In the genomic region with DNA sequence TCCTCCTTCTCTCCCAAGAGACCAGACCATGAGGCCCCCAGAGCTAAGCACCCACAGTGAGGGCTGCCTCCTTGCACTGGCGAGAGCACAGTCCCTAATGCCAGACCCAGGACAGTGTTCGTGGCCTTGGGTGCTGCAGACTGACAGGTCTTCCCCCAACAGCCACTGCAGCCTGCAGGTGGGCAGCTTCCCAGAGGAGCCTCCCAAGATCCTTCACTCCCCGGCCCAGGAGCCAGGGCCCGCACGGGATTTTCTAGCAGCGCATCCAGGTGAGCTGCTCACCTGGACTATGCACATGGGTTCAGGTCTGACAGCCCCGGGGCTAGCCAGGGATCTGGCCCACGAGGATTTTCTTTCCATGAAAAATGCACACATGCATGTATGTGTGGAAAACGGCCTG, we compare ENCODE assay signal across 19 cellular contexts. TPM values are rescaled to one million over a fixed set of nuclear protein-coding genes. Genes with fewer than 3 reads are reported as not detected.
DNase-seq lines count a peak whose midpoint lies in the region; ATAC-seq, FAIRE-seq and TF ChIP-seq lines count a peak whose summit lies in the region.
"Had no signal": no experiment of that assay in that cellular context is flagged by ENCODE, and none has a peak within 500 bp of the region (broad histone marks: within the 10 kb centered on the region; RNA-seq: fewer than 3 reads in every experiment).

No MANE protein-coding gene starts in this region.

- no peak overlapping the region for H4K91ac ChIP-seq in neuronal stem cell (ENCODE audit: low read depth, low read length, poor library complexity)

- H3K36me3 Mint-ChIP-seq in CD4-positive, alpha-beta T cell (ENCODE audit: low read depth) = no peaks in the 10 kb centered on the region
- H3K36me3 Mint-ChIP-seq: CD8-positive, alpha-beta memory T cell had no signal

- WGBS in HepG2 (ENCODE audit: low lambda C conversion rate) = 7% methylated on average over 6 of the region's 9 CpGs
- WGBS in right lobe of liver (ENCODE audit: insufficient coverage, low coverage, low lambda C conversion rate, missing lambda C conversion rate) = 40% methylated on average over 1 of the region's 9 CpGs
- WGBS in hepatocyte (ENCODE audit: low lambda C conversion rate, missing lambda C conversion rate) = 78% methylated on average over 9 of the region's 9 CpGs
- WGBS in neuronal stem cell (ENCODE audit: extremely low coverage in 2 of 2, insufficient read length in 2 of 2, insufficient replicate concordance in 1 of 2), 2 donors = no CpG with 5 or more reads among the region's 9 CpGs

- intact Hi-C loops in HepG2 (cut with micrococcal nuclease; ENCODE audit: unreplicated experiment) = no loop called here
- intact Hi-C loops in right lobe of liver (cut with DNase I) = no loop called here
- intact Hi-C loops in CD4-positive, alpha-beta T cell (cut with DNase I, micrococcal nuclease) = no loop called here

- H3K79me2 ChIP-seq in HepG2 (ENCODE audit: insufficient read depth, low read length) = no peaks in the 10 kb centered on the region
- no peaks in the 10 kb centered on the region for H3K79me2 ChIP-seq in hepatocyte

- FAIRE-seq in HepG2 (lab: Jason Lieb, UNC) = peak; percentile 40
- no peak for FAIRE-seq in frontal cortex (lab: Jason Lieb, UNC)
- FAIRE-seq: K562 had no signal

- no peaks in the 10 kb centered on the region for H3K27me3 Mint-ChIP-seq in CD4-positive, alpha-beta T cell
- H3K27me3 Mint-ChIP-seq: CD8-positive, alpha-beta memory T cell had no signal

- H3K9me3 ChIP-seq in HepG2 (ENCODE audit: low read length) (no peaks in the 10 kb centered on the region), right lobe of liver (no peaks in the 10 kb centered on the region), hepatocyte (ENCODE audit: low read depth) (no peaks in the 10 kb centered on the region), neuronal stem cell (replicated peaks in 1 of 2; ENCODE audit: control insufficient read depth in 2 of 2, insufficient read depth in 1 of 2, low read depth in 1 of 2, low read length in 2 of 2) (peaks cover 0 to 4% of the 10 kb centered on the region in 2 donors)
- no peaks in the 10 kb centered on the region for H3K9me3 ChIP-seq in CD4-positive, alpha-beta T cell (ENCODE audit: control insufficient read depth, low read length)
- H3K9me3 ChIP-seq: Peyer's patch had no signal

- H3K36me3 ChIP-seq in HepG2 (replicated peaks in 1 of 2; ENCODE audit: control insufficient read depth in 1 of 2, insufficient read depth in 2 of 2, low read length in 2 of 2) = no peaks in the 10 kb centered on the region
- no peaks in the 10 kb centered on the region for H3K36me3 ChIP-seq in right lobe of liver
- H3K36me3 ChIP-seq in hepatocyte (replicated peaks; ENCODE audit: insufficient read depth, low read depth) = no peaks in the 10 kb centered on the region
- H3K36me3 ChIP-seq in neuronal stem cell (replicated peaks in 1 of 2; ENCODE audit: control insufficient read depth in 2 of 2, insufficient read depth in 2 of 2, low read length in 2 of 2) = no peaks in the 10 kb centered on the region
- H3K36me3 ChIP-seq: Peyer's patch had no signal

- no peak overlapping the region for H3K4me3 Mint-ChIP-seq in CD4-positive, alpha-beta T cell
- H3K4me3 Mint-ChIP-seq: CD8-positive, alpha-beta memory T cell had no signal

- peak overlapping the region; percentile 39 for H3K27ac ChIP-seq in HepG2 (ENCODE audit: extremely low read length, insufficient read depth, low read length)
- no peak overlapping the region for H3K27ac ChIP-seq in right lobe of liver
- peak overlapping the region; percentile 21 for H3K27ac ChIP-seq in hepatocyte
- H3K27ac ChIP-seq in neuronal stem cell (replicated peaks; ENCODE audit: low read length) = no peak overlapping the region
- H3K27ac ChIP-seq in CD4-positive, alpha-beta T cell (ENCODE audit: low read depth, low read length) = no peak overlapping the region
- H3K27ac ChIP-seq: Peyer's patch had no signal

- in situ Hi-C loops in HepG2 (cut with HindIII; ENCODE audit: extremely low pct_ligation_motif_present, low pct_unique_long_range_greater_than_20kb) = no loop called here

- TF ChIP-seq RAD21 in HepG2 (CRISPR knock-in tag; IDR thresholded peaks at IDR 0.05) = no peak

- no peak overlapping the region for H3K23ac ChIP-seq in neuronal stem cell (ENCODE audit: low read depth, low read length, poor library complexity)

- no peak overlapping the region for H3K14ac ChIP-seq in neuronal stem cell (ENCODE audit: low read length)

- H3K79me1 ChIP-seq in neuronal stem cell (ENCODE audit: low read depth, low read length) = no peaks in the 10 kb centered on the region

- H3K4ac ChIP-seq in neuronal stem cell (ENCODE audit: low read length) = no peak overlapping the region

- H3K4me1 Mint-ChIP-seq in CD4-positive, alpha-beta T cell (ENCODE audit: low read depth) = peaks cover 10% of the 10 kb centered on the region

- H3K27me3 ChIP-seq in HepG2 (ENCODE audit: control insufficient read depth in 1 of 2, insufficient read depth in 2 of 2, low read length in 2 of 2) (no peaks in the 10 kb centered on the region), right lobe of liver (no peaks in the 10 kb centered on the region), hepatocyte (no peaks in the 10 kb centered on the region), neuronal stem cell (ENCODE audit: control insufficient read depth in 3 of 3, insufficient read depth in 3 of 3, low read depth in 1 of 3, low read length in 3 of 3) (no peaks in the 10 kb centered on the region)
- H3K27me3 ChIP-seq in CD4-positive, alpha-beta T cell (ENCODE audit: control insufficient read depth, insufficient read depth, low read length) = no peaks in the 10 kb centered on the region
- H3K27me3 ChIP-seq: Peyer's patch had no signal

- no peak overlapping the region for H3K27ac Mint-ChIP-seq in CD4-positive, alpha-beta T cell
- H3K27ac Mint-ChIP-seq: CD8-positive, alpha-beta memory T cell had no signal

- no peak overlapping the region for H2BK12ac ChIP-seq in neuronal stem cell (ENCODE audit: low read length)

- H2AFZ ChIP-seq in HepG2 (ENCODE audit: low read length) = peak overlapping the region; percentile 80
- peak overlapping the region; percentile 38 for H2AFZ ChIP-seq in hepatocyte
- H2AFZ ChIP-seq in neuronal stem cell (ENCODE audit: low read length) = peak overlapping the region; percentile 66

- H3K9me2 ChIP-seq in hepatocyte (replicated peaks; ENCODE audit: insufficient read depth) = no peaks in the 10 kb centered on the region

- TF ChIP-seq POLR2A in HepG2 (IDR thresholded peaks at IDR 0.05; ENCODE audit: insufficient read depth in 1 of 2, low read depth in 2 of 2, low read length in 2 of 2) (0 out of 4 replicates have a peak, but pooled peaks of 1 of the 2 experiments have one; percentile 25), right lobe of liver (IDR thresholded peaks at IDR 0.05) (no peak)

- no peaks in the 10 kb centered on the region for H3K9me3 Mint-ChIP-seq in CD4-positive, alpha-beta T cell
- H3K9me3 Mint-ChIP-seq: CD8-positive, alpha-beta memory T cell had no signal

- CTCF ChIA-PET in HepG2 (lab: Yijun Ruan, JAX; ENCODE audit: low intra/inter-chr PET ratio, low total read pairs) = no interaction called here
- CTCF ChIA-PET in CD4-positive, alpha-beta T cell (lab: Charles Lee) = interaction anchor here (1.3 kb wide), 1 partner anchor 10 kb away, joined by 7 read pairs; no protein-coding TSS in a partner anchor

- H4K8ac ChIP-seq in neuronal stem cell (ENCODE audit: low read depth, low read length) = no peak overlapping the region

- POLR2A ChIA-PET in HepG2 (lab: Yijun Ruan, JAX) = interaction anchor here (1.2 to 1.3 kb wide), 4 partner anchors 12 to 461 kb away, joined by 3 to 4 read pairs (median 3); a partner anchor contains a TSS
- POLR2A ChIA-PET in CD4-positive, alpha-beta T cell (lab: Charles Lee) = interaction anchor here (0.8 kb wide), 1 partner anchor 10 kb away, joined by 4 read pairs; no protein-coding TSS in a partner anchor

- no peak for DNase-seq in HepG2 (ENCODE audit: low spot score)
- no peak for DNase-seq in right lobe of liver
- no peak for DNase-seq in hepatocyte (ENCODE audit: low spot score)
- no peak for DNase-seq in neuronal stem cell (ENCODE audit: low spot score)
- DNase-seq in activated CD8-positive, alpha-beta memory T cell treated with anti-CD3 and anti-CD28 coated beads, Interleukin-2, amount 50 U/mL, for 4 hours = no peak
- no peak for DNase-seq in CD4-positive, alpha-beta T cell
- no peak for DNase-seq in frontal cortex (ENCODE audit: low spot score in 2 of 2)
- DNase-seq in GM10266 (ENCODE audit: extremely low spot score) = no peak
- DNase-seq: CD8-positive, alpha-beta memory T cell; DND-41; NCI-H1092 treated with DMSO at 0.1 percent for 48 hours; NCI-H2081; NK-92 treated with Interleukin-12 subunit alpha and Interleukin-12 subunit beta, amount 100 ng/mL, for 24 hours; Peyer's patch had no signal

- BruUV-seq in HepG2 (replicated peaks; lab: Mats Ljungman, UMichigan) = no TSS peak

- H3K9ac ChIP-seq in HepG2 (ENCODE audit: insufficient read depth, low read depth, low read length) (peak overlapping the region; percentile 41; the same call in 1 of the 2 replicates), neuronal stem cell (ENCODE audit: low read depth, low read length, poor library complexity) (no peak overlapping the region)

- no peak for TF ChIP-seq CTCF in HepG2 (CRISPR knock-in tag; IDR thresholded peaks at IDR 0.05)
- TF ChIP-seq CTCF in right lobe of liver (IDR thresholded peaks at IDR 0.05) = no peak
- TF ChIP-seq CTCF in hepatocyte (IDR thresholded peaks at IDR 0.05; ENCODE audit: poor library complexity) = no peak
- TF ChIP-seq CTCF in CD4-positive, alpha-beta T cell (IDR thresholded peaks at IDR 0.05) = no peak
- no peak for TF ChIP-seq CTCF in GM10266 (IDR thresholded peaks at IDR 0.05; ENCODE audit: control insufficient read depth, insufficient read depth, low read depth, missing control alignments)

- ATAC-seq in HepG2 = peak; percentile 68
- ATAC-seq in right lobe of liver = no peak
- no peak for ATAC-seq in CD4-positive, alpha-beta T cell (ENCODE audit: poor library complexity)
- ATAC-seq: Right ventricle myocardium inferior had no signal

- H3K18ac ChIP-seq in neuronal stem cell (ENCODE audit: low read length) = peak overlapping the region; percentile 21

- no peak overlapping the region for H2BK5ac ChIP-seq in neuronal stem cell (ENCODE audit: low read length)

- H3K4me1 ChIP-seq in HepG2 (ENCODE audit: insufficient read depth, low read length) (peaks cover 45% of the 10 kb centered on the region), right lobe of liver (no peaks in the 10 kb centered on the region), hepatocyte (ENCODE audit: insufficient read depth) (peaks cover 16% of the 10 kb centered on the region), neuronal stem cell (ENCODE audit: control insufficient read depth in 2 of 2, insufficient read depth in 1 of 2, low read depth in 1 of 2, low read length in 2 of 2) (peaks cover 0 to 3% of the 10 kb centered on the region in 2 donors)

- TF ChIP-seq EP300 in HepG2 (IDR thresholded peaks at IDR 0.05; ENCODE audit: low read depth in 2 of 2, low read length in 2 of 2) (no peak), HepG2 (CRISPR knock-in tag; IDR thresholded peaks at IDR 0.05; ENCODE audit: borderline replicate concordance) (no peak)

- H3K4me3 ChIP-seq in HepG2 (replicated peaks in 1 of 3; ENCODE audit: insufficient read depth in 1 of 3, low read depth in 2 of 3, low read length in 3 of 3) (peak overlapping the region; percentile 35 to 69 (median 37)), right lobe of liver (no peak overlapping the region), hepatocyte (no peak overlapping the region), neuronal stem cell (ENCODE audit: low read length in 2 of 2) (no peak overlapping the region)
- H3K4me3 ChIP-seq: K562, Peyer's patch had no signal

- H3K4me2 ChIP-seq in HepG2 (ENCODE audit: low read depth, low read length) (peak overlapping the region; percentile 89), hepatocyte (no peak overlapping the region), neuronal stem cell (ENCODE audit: insufficient read depth, low read length, poor library complexity, severe bottlenecking) (no peak overlapping the region)

- no peak overlapping the region for H2AK5ac ChIP-seq in neuronal stem cell (ENCODE audit: low read depth, low read length)

- no peaks in the 10 kb centered on the region for H4K20me1 ChIP-seq in HepG2 (ENCODE audit: insufficient read depth, low read length)
- no peaks in the 10 kb centered on the region for H4K20me1 ChIP-seq in hepatocyte (ENCODE audit: insufficient read depth, poor library complexity, severe bottlenecking)

- H2BK15ac ChIP-seq in neuronal stem cell (ENCODE audit: low read length) = no peak overlapping the region

- H2BK120ac ChIP-seq in neuronal stem cell (ENCODE audit: low read depth, low read length) = no peak overlapping the region

RNA-seq across cellular contexts. Expression of a gene that starts 41.7 kb away (rescaled TPM):
- total RNA-seq in HepG2 (2016; rRNA removed; fragmentation: Illumina TruSeq; extraction: Trizol) (0.38 and 1.2 TPM in 2 replicates), right lobe of liver (1 to 10 TPM in 3 of 6 experiments, under 1 TPM in 3; 0.49 to 1.2 (median 1.0) TPM), hepatocyte (2.2 and 2.6 TPM in 2 replicates), frontal cortex (2.4 TPM)
- total RNA-seq in HepG2 (2016; cell fraction: cytosol; rRNA removed; fragmentation: Illumina TruSeq; extraction: Trizol; ENCODE audit: low read depth) = not detected in 2 replicates
- total RNA-seq in HepG2 (2016; cell fraction: insoluble cytoplasmic fraction; rRNA removed; fragmentation: Illumina TruSeq; extraction: Trizol) = 0.48 and 1.0 TPM in 2 replicates
- not detected in 2 replicates for total RNA-seq in HepG2 (2016; cell fraction: membrane; rRNA removed; fragmentation: Illumina TruSeq; extraction: Trizol)
- total RNA-seq in HepG2 (2016; cell fraction: nucleus; rRNA removed; fragmentation: Illumina TruSeq; extraction: Trizol) = 5.4 and 7.3 TPM in 2 replicates
- polyA plus RNA-seq in HepG2 (2011; rRNA removed) (0.10 and 0.22 TPM in 2 replicates), hepatocyte (0.24 and 0.36 TPM in 2 replicates)
- not detected in 2 replicates for polyA plus RNA-seq in HepG2 (2011; cell fraction: cytosol; rRNA removed)
- polyA plus RNA-seq in HepG2 (2011; cell fraction: nucleus; rRNA removed) = 0.58 and 0.73 TPM in 2 replicates
- 0.13 and 0.25 TPM in 2 replicates for polyA plus RNA-seq in HepG2 (2012)
- not detected in 2 replicates for polyA plus RNA-seq in HepG2 (2016; cell fraction: cytosol; fragmentation: Illumina TruSeq; extraction: Trizol; ENCODE audit: low read depth)
- polyA plus RNA-seq in HepG2 (2016; cell fraction: insoluble cytoplasmic fraction; fragmentation: Illumina TruSeq; extraction: Trizol; ENCODE audit: low read depth) = not detected in 2 replicates
- not detected in 2 replicates for polyA plus RNA-seq in HepG2 (2016; cell fraction: membrane; fragmentation: Illumina TruSeq; extraction: Trizol; ENCODE audit: low read depth)
- polyA plus RNA-seq in HepG2 (2016; cell fraction: nucleus; fragmentation: Illumina TruSeq; extraction: Trizol; ENCODE audit: insufficient read depth, low read depth) = 0.92 and 0.94 TPM in 2 replicates
- 1.6 and 2.1 TPM in 2 replicates for polyA minus RNA-seq in HepG2 (2011; rRNA and poly(A)+ RNA removed; ENCODE audit: low replicate concordance)
- polyA minus RNA-seq in HepG2 (2011; cell fraction: cytosol; rRNA and poly(A)+ RNA removed) = not detected in 2 replicates
- polyA minus RNA-seq in HepG2 (2011; cell fraction: nucleus; rRNA and poly(A)+ RNA removed) = 12.4 and 14.9 TPM in 2 replicates
- 0.11 TPM for polyA plus RNA-seq in neuronal stem cell (2013, experiment 1 of 2)
- 0.19 TPM for polyA plus RNA-seq in neuronal stem cell (2013, experiment 2 of 2)
- 1 to 10 TPM; 8.6 to 8.7 TPM for total RNA-seq in CD4-positive, alpha-beta T cell
- total RNA-seq: G401, Right ventricle myocardium inferior, SK-MEL-5 had no signal
- polyA plus RNA-seq: BJ had no signal

RNA-seq across cellular contexts. Expression of a gene that starts 43.1 kb away (rescaled TPM):
- total RNA-seq in HepG2 (2016; rRNA removed; fragmentation: Illumina TruSeq; extraction: Trizol) (2.1 and 2.7 TPM in 2 replicates), right lobe of liver (1 to 10 TPM in 1 of 6 experiments, under 1 TPM in 5; 0.49 to 1.4 (median 0.90) TPM), hepatocyte (0.50 and 1.7 TPM in 2 replicates), frontal cortex (0.41 TPM)
- total RNA-seq in HepG2 (2016; cell fraction: cytosol; rRNA removed; fragmentation: Illumina TruSeq; extraction: Trizol; ENCODE audit: low read depth) = 0.88 and 0.91 TPM in 2 replicates
- total RNA-seq in HepG2 (2016; cell fraction: insoluble cytoplasmic fraction; rRNA removed; fragmentation: Illumina TruSeq; extraction: Trizol) = 1.2 and 1.9 TPM in 2 replicates
- total RNA-seq in HepG2 (2016; cell fraction: membrane; rRNA removed; fragmentation: Illumina TruSeq; extraction: Trizol) = 1.1 and 1.2 TPM in 2 replicates
- 2.5 and 3.1 TPM in 2 replicates for total RNA-seq in HepG2 (2016; cell fraction: nucleus; rRNA removed; fragmentation: Illumina TruSeq; extraction: Trizol)
- polyA plus RNA-seq in HepG2 (2011; rRNA removed) (1.2 and 1.7 TPM in 2 replicates), hepatocyte (0.06 and 0.44 TPM in 2 replicates)
- polyA plus RNA-seq in HepG2 (2011; cell fraction: cytosol; rRNA removed) = 0.85 and 1.1 TPM in 2 replicates
- polyA plus RNA-seq in HepG2 (2011; cell fraction: nucleus; rRNA removed) = 2.7 and 3.3 TPM in 2 replicates
- 0.52 and 1.1 TPM in 2 replicates for polyA plus RNA-seq in HepG2 (2012)
- 0.17 and 0.23 TPM in 2 replicates for polyA plus RNA-seq in HepG2 (2016; cell fraction: cytosol; fragmentation: Illumina TruSeq; extraction: Trizol; ENCODE audit: low read depth)
- polyA plus RNA-seq in HepG2 (2016; cell fraction: insoluble cytoplasmic fraction; fragmentation: Illumina TruSeq; extraction: Trizol; ENCODE audit: low read depth) = 0.86 and 1.6 TPM in 2 replicates
- 0.51 and 0.76 TPM in 2 replicates for polyA plus RNA-seq in HepG2 (2016; cell fraction: membrane; fragmentation: Illumina TruSeq; extraction: Trizol; ENCODE audit: low read depth)
- 2.8 and 3.1 TPM in 2 replicates for polyA plus RNA-seq in HepG2 (2016; cell fraction: nucleus; fragmentation: Illumina TruSeq; extraction: Trizol; ENCODE audit: insufficient read depth, low read depth)
- 0.54 and 3.2 TPM in 2 replicates for polyA minus RNA-seq in HepG2 (2011; rRNA and poly(A)+ RNA removed; ENCODE audit: low replicate concordance)
- polyA minus RNA-seq in HepG2 (2011; cell fraction: cytosol; rRNA and poly(A)+ RNA removed) = 0.53 and 1.2 TPM in 2 replicates
- 2.2 and 2.9 TPM in 2 replicates for polyA minus RNA-seq in HepG2 (2011; cell fraction: nucleus; rRNA and poly(A)+ RNA removed)
- 0.10 TPM for polyA plus RNA-seq in neuronal stem cell (2013, experiment 1 of 2)
- 0.08 TPM for polyA plus RNA-seq in neuronal stem cell (2013, experiment 2 of 2)
- total RNA-seq in CD4-positive, alpha-beta T cell = 10 to 100 TPM; 70.2 to 71.0 TPM
- total RNA-seq: G401, SK-MEL-5 had no signal

Comparison
In these comparisons a context has a peak if more than half of its experiments do, and no peak if none do; other contexts are left out.
1. H3K27ac ChIP-seq: peak in HepG2 (single experiment) and hepatocyte (single experiment); none in right lobe of liver (0 of 3), neuronal stem cell (single experiment) and CD4-positive, alpha-beta T cell (single experiment).
2. H3K4me3 ChIP-seq: peak in HepG2 (3 of 3); none in right lobe of liver (0 of 3), hepatocyte (single experiment) and neuronal stem cell (0 of 2).
3. RNA of a gene that starts 43.1 kb away (total RNA-seq): 70.2 to 71.0 TPM in CD4-positive, alpha-beta T cell; 0.88 to 3.1 TPM in HepG2, 0.49 to 1.4 TPM in right lobe of liver, 0.50 to 1.7 TPM in hepatocyte and 0.41 TPM in frontal cortex (single experiment); every median in the first group is over 10 times any median in the second.
4. Peak in every context shown above with its lines, with median percentiles within 50 percentile points of each other: H2AFZ ChIP-seq.